34 cellular contexts compared by ENCODE assay signal in the genomic region with DNA sequence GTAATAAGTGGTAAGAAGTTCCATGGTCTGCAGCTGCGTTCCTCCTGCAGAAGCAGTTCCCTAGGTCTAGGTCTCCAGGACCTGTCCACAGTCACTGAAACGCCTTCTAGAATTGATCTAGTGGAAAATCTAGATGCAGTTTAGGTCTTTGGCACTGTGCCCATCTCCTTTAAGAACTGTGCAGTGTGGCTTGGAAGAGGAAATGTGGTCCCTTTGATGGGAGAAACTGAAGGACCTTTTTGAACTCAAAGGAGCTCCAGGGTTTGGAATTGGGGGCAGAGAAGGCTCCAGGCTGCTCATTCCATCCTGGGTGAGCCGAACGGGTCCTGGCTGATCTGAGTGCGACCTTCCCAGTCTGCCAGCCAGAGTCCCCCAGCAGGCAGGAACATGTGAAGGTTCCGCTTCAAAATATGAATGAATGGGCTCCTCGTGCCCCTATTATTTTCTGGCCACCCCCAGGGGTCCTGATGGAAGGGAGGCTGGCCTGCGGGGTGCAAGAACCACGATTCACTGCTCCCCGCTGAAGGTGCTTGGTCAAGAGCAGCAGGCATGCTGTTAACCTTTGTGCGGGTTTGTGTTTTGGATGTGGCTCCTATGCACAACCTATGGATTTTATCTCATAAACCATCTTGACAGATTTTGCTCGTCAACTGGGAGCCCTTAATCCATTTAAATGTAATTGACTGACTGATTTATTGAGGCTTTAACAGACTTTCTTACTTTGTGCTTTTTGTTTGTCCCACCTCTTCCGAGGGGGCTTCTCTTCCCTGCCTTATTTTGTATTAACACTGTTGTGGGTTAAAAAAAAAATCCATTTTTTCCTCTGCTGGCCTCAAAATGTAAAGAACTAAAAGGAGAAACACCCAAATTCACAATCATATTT. TPM values are rescaled to one million over a fixed set of nuclear protein-coding genes. Genes with fewer than 3 reads are reported as not detected.
DNase-seq lines count a peak whose midpoint lies in the region; ATAC-seq, FAIRE-seq and TF ChIP-seq lines count a peak whose summit lies in the region.
"Had no signal": no experiment of that assay in that cellular context is flagged by ENCODE, and none has a peak within 500 bp of the region (broad histone marks: within the 10 kb centered on the region; RNA-seq: fewer than 3 reads in every experiment).

No MANE protein-coding gene starts in this region.

- H3K36me3 ChIP-seq in GM23248 (ENCODE audit: low read depth) (no peaks in the 10 kb centered on the region), kidney (ENCODE audit: control insufficient read depth in 1 of 2, insufficient read depth in 2 of 2, low read length in 2 of 2) (peaks cover 0 to 6% of the 10 kb centered on the region in 2 donors)

- no peak for FAIRE-seq in kidney (lab: Jason Lieb, UNC)
- FAIRE-seq: colon, endothelial cell of umbilical vein, H54, small intestine had no signal

- H3F3A ChIP-seq in GM23248 (ENCODE audit: insufficient read depth) = no peaks in the 10 kb centered on the region

- H3K4me3 ChIP-seq in GM23248 (no peak overlapping the region), kidney (ENCODE audit: low read length in 2 of 2) (no peak overlapping the region)
- H3K4me3 ChIP-seq: hepatocyte, thoracic aorta had no signal

- H3K9me3 Mint-ChIP-seq in CD4-positive, alpha-beta T cell = no peaks in the 10 kb centered on the region
- H3K9me3 Mint-ChIP-seq: activated naive CD8-positive, alpha-beta T cell treated with anti-CD3 and anti-CD28 coated beads, Interleukin-2, amount 10 ng/mL, durations not matched to agents 7 days and 5 days; activated T-cell treated with anti-CD3 and anti-CD28 coated beads, Interleukin-2, amount 50 U/mL, for 24 hours; neural crest cell; stimulated activated naive CD8-positive, alpha-beta T cell treated with anti-CD3 and anti-CD28 coated beads, Interleukin-15, Interleukin-2, amounts not matched to agents 100 ng/mL and 50 ng/mL, for 24 hours had no signal

- H3K9me3 ChIP-seq in GM23248 (ENCODE audit: low read depth) (no peaks in the 10 kb centered on the region), kidney (ENCODE audit: control insufficient read depth in 1 of 2, low read length in 2 of 2) (no peaks in the 10 kb centered on the region)
- H3K9me3 ChIP-seq in CD4-positive, alpha-beta T cell (ENCODE audit: control insufficient read depth, low read length) = no peaks in the 10 kb centered on the region
- H3K9me3 ChIP-seq: thoracic aorta had no signal

- H3K9ac ChIP-seq in GM23248 (no peak overlapping the region), kidney (ENCODE audit: low read length in 2 of 2) (no peak overlapping the region)
- H3K9ac ChIP-seq: KMS-11, parathyroid adenoma had no signal

- H3K4me1 ChIP-seq in GM23248 (ENCODE audit: insufficient read depth) (no peaks in the 10 kb centered on the region), kidney (ENCODE audit: control insufficient read depth in 1 of 2, insufficient read depth in 1 of 2, low read depth in 1 of 2, low read length in 2 of 2) (peaks cover 0 to 7% of the 10 kb centered on the region in 2 donors)
- H3K4me1 ChIP-seq: parathyroid adenoma had no signal

- H3K27ac Mint-ChIP-seq in CD4-positive, alpha-beta T cell = no peak overlapping the region
- H3K27ac Mint-ChIP-seq: activated naive CD8-positive, alpha-beta T cell treated with anti-CD3 and anti-CD28 coated beads, Interleukin-2, amount 10 ng/mL, durations not matched to agents 7 days and 5 days; activated T-cell treated with anti-CD3 and anti-CD28 coated beads, Interleukin-2, amount 50 U/mL, for 24 hours; immature natural killer cell; stimulated activated naive CD8-positive, alpha-beta T cell treated with anti-CD3 and anti-CD28 coated beads, Interleukin-15, Interleukin-2, amounts not matched to agents 100 ng/mL and 50 ng/mL, for 24 hours had no signal

- POLR2A ChIA-PET in CD4-positive, alpha-beta T cell (lab: Charles Lee) = no interaction called here

- DNase-seq in NCI-H1105 treated with DMSO at 0.1 percent for 48 hours (lab: John Stamatoyannopoulos, UW) (peak; percentile 28), NCI-H1105 (lab: John Stamatoyannopoulos, UW) (no peak), GM23248 (peak; percentile 12), RPMI7951 (ENCODE audit: low read depth) (peak; percentile 19), kidney (peak; percentile 28), iPS-NIHi7 (ENCODE audit: extremely low spot score) (no peak), inferior parietal cortex (ENCODE audit: extremely low spot score) (no peak)
- DNase-seq in CD4-positive, alpha-beta T cell = no peak
- DNase-seq: 8988T; activated CD4-positive, alpha-beta T cell treated with anti-CD3 and anti-CD28 coated beads, Interleukin-2, amount 50 U/mL, for 1 hour; activated gamma-delta T cell; activated naive CD8-positive, alpha-beta T cell treated with anti-CD3 and anti-CD28 coated beads, Interleukin-2, amount 10 ng/mL, durations not matched to agents 7 days and 5 days; activated T-cell treated with anti-CD3 and anti-CD28 coated beads, Interleukin-2, amount 50 U/mL, for 24 hours; Calu3; immature natural killer cell; mesendoderm; NCI-H1694; NCI-H2171; Right ventricle myocardium superior; small intestine; stimulated activated CD8-positive, alpha-beta memory T cell treated with anti-CD3 and anti-CD28 coated beads, Interleukin-4, amount 100 ng/mL, for 48 hours; SW 1271; T-helper 9 cell had no signal

- peaks cover 18% of the 10 kb centered on the region for H3K36me3 Mint-ChIP-seq in CD4-positive, alpha-beta T cell (ENCODE audit: low read depth)
- H3K36me3 Mint-ChIP-seq: activated naive CD8-positive, alpha-beta T cell treated with anti-CD3 and anti-CD28 coated beads, Interleukin-2, amount 10 ng/mL, durations not matched to agents 7 days and 5 days had no signal

- no peak for ATAC-seq in CD4-positive, alpha-beta T cell (ENCODE audit: poor library complexity)
- ATAC-seq: left lobe of liver had no signal

- H2AFZ ChIP-seq in GM23248 = no peak overlapping the region
- H2AFZ ChIP-seq: hepatocyte, parathyroid adenoma had no signal

- H3K27ac ChIP-seq in GM23248 (no peak overlapping the region), kidney (ENCODE audit: low read depth in 2 of 2, low read length in 2 of 2) (no peak overlapping the region)
- no peak overlapping the region for H3K27ac ChIP-seq in CD4-positive, alpha-beta T cell (ENCODE audit: low read depth, low read length)
- H3K27ac ChIP-seq: hepatocyte, KMS-11, parathyroid adenoma, thoracic aorta had no signal

- H4K20me1 ChIP-seq in GM23248 (ENCODE audit: insufficient read depth) = no peaks in the 10 kb centered on the region

- no peaks in the 10 kb centered on the region for H3K9me2 ChIP-seq in GM23248 (ENCODE audit: insufficient read depth)

- H3K4me1 Mint-ChIP-seq in CD4-positive, alpha-beta T cell (ENCODE audit: low read depth) = peaks cover 17% of the 10 kb centered on the region
- H3K4me1 Mint-ChIP-seq: activated naive CD8-positive, alpha-beta T cell treated with anti-CD3 and anti-CD28 coated beads, Interleukin-2, amount 10 ng/mL, durations not matched to agents 7 days and 5 days; neural crest cell had no signal

- H3K27me3 Mint-ChIP-seq in CD4-positive, alpha-beta T cell = peaks cover 57% of the 10 kb centered on the region

- CTCF ChIA-PET in CD4-positive, alpha-beta T cell (lab: Charles Lee) = no interaction called here

- H3K27me3 ChIP-seq in GM23248 (replicated peaks; ENCODE audit: insufficient read depth) = no peaks in the 10 kb centered on the region
- peaks cover 24% of the 10 kb centered on the region for H3K27me3 ChIP-seq in CD4-positive, alpha-beta T cell (ENCODE audit: control insufficient read depth, insufficient read depth, low read length)

- H3K79me2 ChIP-seq in GM23248 (ENCODE audit: insufficient read depth) = no peaks in the 10 kb centered on the region
- H3K79me2 ChIP-seq: hepatocyte, parathyroid adenoma had no signal

- whole genome bisulfite sequencing in GM23248 (ENCODE audit: low coverage in 1 of 2, low lambda C conversion rate in 2 of 2, missing lambda C conversion rate in 2 of 2), 2 experiments = 61 to 65% methylated on average over 13 of the region's 13 CpGs

- no peak overlapping the region for H3K4me3 Mint-ChIP-seq in CD4-positive, alpha-beta T cell
- H3K4me3 Mint-ChIP-seq: activated naive CD8-positive, alpha-beta T cell treated with anti-CD3 and anti-CD28 coated beads, Interleukin-2, amount 10 ng/mL, durations not matched to agents 7 days and 5 days; activated T-cell treated with anti-CD3 and anti-CD28 coated beads, Interleukin-2, amount 50 U/mL, for 24 hours; CD14-positive monocyte; immature natural killer cell; neural crest cell; stimulated activated naive CD8-positive, alpha-beta T cell treated with anti-CD3 and anti-CD28 coated beads, Interleukin-15, Interleukin-2, amounts not matched to agents 100 ng/mL and 50 ng/mL, for 24 hours had no signal

- no peak overlapping the region for H3K4me2 ChIP-seq in GM23248 (ENCODE audit: unreplicated experiment)
- H3K4me2 ChIP-seq: hepatocyte, KMS-11 had no signal

- intact Hi-C loops in kidney (cut with DNase I) = no loop called here
- intact Hi-C loops in CD4-positive, alpha-beta T cell (cut with DNase I, micrococcal nuclease) = no loop called here

- in situ Hi-C loops in GM23248 (cut with MboI) = no loop called here

- no peak for TF ChIP-seq CTCF in kidney (IDR thresholded peaks at IDR 0.05; ENCODE audit: borderline replicate concordance, extremely low read depth, insufficient read depth)
- no peak for TF ChIP-seq CTCF in CD4-positive, alpha-beta T cell (IDR thresholded peaks at IDR 0.05)

RNA-seq across cellular contexts. Expression of a gene that starts 36.7 kb away (rescaled TPM):
- total RNA-seq in GM23248 (2014; rRNA removed; shearing (Covaris generic)) = not detected in 2 replicates
- polyA plus RNA-seq in GM23248 (2016; fragmentation: Nextera tagmentation; extraction: Ambion mirVana) = not detected in 2 replicates
- total RNA-seq in RPMI7951 (2014; rRNA removed; shearing (Covaris generic)) = not detected in 2 replicates
- 24.5 TPM for total RNA-seq in kidney
- 15.0 TPM for polyA plus RNA-seq in kidney (ENCODE audit: insufficient read depth, low read depth, low replicate concordance)
- total RNA-seq in CD4-positive, alpha-beta T cell = 1 to 10 TPM; 4.1 to 4.3 TPM

Comparison
In these comparisons a context has a peak if more than half of its experiments do, and no peak if none do; other contexts are left out.
1. DNase-seq: peak in NCI-H1105 treated with DMSO at 0.1 percent for 48 hours (single experiment), GM23248 (single experiment), RPMI7951 (single experiment) and kidney (single experiment); none in NCI-H1105 (single experiment), iPS-NIHi7 (single experiment), inferior parietal cortex (single experiment) and CD4-positive, alpha-beta T cell (0 of 10).